8 cellular contexts compared by ENCODE assay signal in genomic region chr3:40317061-40317676, GRCh38. TPM values are rescaled to one million over a fixed set of nuclear protein-coding genes. Genes with fewer than 3 reads are reported as not detected.
DNase-seq lines count a peak whose midpoint lies in the region; ATAC-seq, FAIRE-seq and TF ChIP-seq lines count a peak whose summit lies in the region.

No MANE protein-coding gene starts in this region.

- peak; percentile 65 for ATAC-seq in GM18861 (IDR thresholded peaks at IDR 0.05; ENCODE audit: unreplicated experiment)
- ATAC-seq in HG03108 (IDR thresholded peaks at IDR 0.05; ENCODE audit: unreplicated experiment), result peak; percentile 48
- ATAC-seq in pancreas, result peak; percentile 49 to 84 (median 78)
- no peak for ATAC-seq in GM19328 (IDR thresholded peaks at IDR 0.05; ENCODE audit: unreplicated experiment)

- no peaks in the 10 kb centered on the region for H3K27me3 ChIP-seq in pancreas

- 18 to 23% methylated on average over 5 of the region's 5 CpGs for WGBS in pancreas, 2 donors

- no peak overlapping the region for H3K4me3 ChIP-seq in fibroblast of the aortic adventitia (ENCODE audit: low read depth, low read length)
- H3K4me3 ChIP-seq in pancreas, result no peak overlapping the region

- DNase-seq in COLO668 (lab: John Stamatoyannopoulos, UW; ENCODE audit: unreplicated experiment) (peak; percentile 26), NCI-H524 (lab: John Stamatoyannopoulos, UW) (peak; percentile 23 to 71), fibroblast of the aortic adventitia (ENCODE audit: low read depth) (peak; percentile 82), pancreas (peak in 1 of 6 donors; percentile 31)
- DNase-seq in activated CD4-positive, alpha-beta T cell treated with anti-CD3 and anti-CD28 coated beads, Interleukin-2, amount 50 U/mL, for 1 hour, result peak; percentile 22

- peaks cover 0 to 8% (median 0%) of the 10 kb centered on the region in 3 donors for H3K4me1 ChIP-seq in pancreas

- FAIRE-seq in pancreas (lab: Jason Lieb, UNC), result peak; percentile 79

- intact Hi-C loops in pancreas (cut with DNase I), result loop anchor here in 2 of 3 donors (5.0 to 10.0 kb wide), 2 partner anchors 130 to 132 kb away; no protein-coding TSS in a partner anchor

- TF ChIP-seq CTCF in fibroblast of the aortic adventitia (IDR thresholded peaks at IDR 0.05; ENCODE audit: insufficient read depth, low read length) (peak; percentile 83), pancreas (IDR thresholded peaks at IDR 0.05) (peak; percentile 59 to 78 (median 64))

- peaks cover 0 to 10% (median 0%) of the 10 kb centered on the region in 3 donors for H3K36me3 ChIP-seq in pancreas

- no peaks in the 10 kb centered on the region for H3K9me3 ChIP-seq in pancreas

- no peak overlapping the region for H3K27ac ChIP-seq in pancreas

RNA-seq across cellular contexts. Expression of gene EIF1B, which starts 7.7 kb away (rescaled TPM):
- total RNA-seq in fibroblast of the aortic adventitia (ENCODE audit: low replicate concordance) (9.4 and 34.4 TPM in 2 replicates), pancreas (10 to 100 TPM; 18.2 to 26.1 (median 20.5) TPM)
- 10 to 100 TPM; 19.4 to 64.3 TPM for polyA plus RNA-seq in pancreas
